Comparison of ENCODE assay signal across 36 cellular contexts in genomic region chr15:23424111-23424904, GRCh38. TPM values are rescaled to one million over a fixed set of nuclear protein-coding genes. Genes with fewer than 3 reads are reported as not detected.
"Had no signal": no experiment of that assay in that cellular context is flagged by ENCODE, and none has a peak within 500 bp of the region (broad histone marks: within the 10 kb centered on the region; RNA-seq: fewer than 3 reads in every experiment).

No MANE protein-coding gene starts in this region.

- FAIRE-seq: endometrium, pancreas had no signal

- H3K4me3 ChIP-seq: colonic mucosa, esophagus squamous epithelium, heart right ventricle, lung, pancreas, testis, tibial nerve, upper lobe of left lung, vagina had no signal

- DNase-seq: colonic mucosa; dermis blood vessel endothelial cell; effector memory CD4-positive, alpha-beta T cell; erythroblast; esophagus squamous epithelium; foreskin melanocyte; glutamatergic neuron; heart right ventricle; hippocampal formation; immature natural killer cell; islet precursor cell; natural killer cell; occipital lobe; pancreas; retina; stimulated activated CD4-positive, alpha-beta T cell treated with anti-CD3 and anti-CD28 coated beads, Interleukin-2, amount 100 ng/mL, for 24 hours; stimulated activated CD4-positive, alpha-beta T cell treated with anti-CD3 and anti-CD28 coated beads, Interleukin-4, amount 100 ng/mL, for 24 hours; stimulated activated naive CD8-positive, alpha-beta T cell treated with anti-CD3 and anti-CD28 coated beads, Interleukin-15, Interleukin-2, amounts not matched to agents 100 U/mL and 50 U/mL, for 24 hours; substantia nigra; testis; upper lobe of left lung had no signal

- H3K27me3 Mint-ChIP-seq: memory B cell had no signal

- H3K36me3 Mint-ChIP-seq: immature natural killer cell; memory B cell; natural killer cell; stimulated activated effector memory CD8-positive, alpha-beta T cell treated with anti-CD3 and anti-CD28 coated beads, Interleukin-12 subunit alpha, Interleukin-12 subunit beta, amount 100 ng/mL, for 72 hours had no signal

- H3K36me3 ChIP-seq: colonic mucosa, esophagus squamous epithelium, heart right ventricle, pancreas, tibial nerve, upper lobe of left lung, vagina had no signal

- H3K4me1 ChIP-seq: colonic mucosa, pancreas, testis, tibial nerve, upper lobe of left lung had no signal

- H3K9me3 Mint-ChIP-seq: immature natural killer cell; memory B cell; natural killer cell; stimulated activated effector memory CD8-positive, alpha-beta T cell treated with anti-CD3 and anti-CD28 coated beads, Interleukin-12 subunit alpha, Interleukin-12 subunit beta, amount 100 ng/mL, for 72 hours had no signal

- H3K9me3 ChIP-seq: colonic mucosa, esophagus squamous epithelium, heart right ventricle, pancreas, testis, tibial nerve, upper lobe of left lung, vagina had no signal

- H3K27me3 ChIP-seq: colonic mucosa, esophagus squamous epithelium, heart right ventricle, pancreas, testis, tibial nerve, upper lobe of left lung, vagina had no signal

- ATAC-seq: left lobe of liver; natural killer cell; pancreas; sciatic nerve; stimulated activated effector memory CD8-positive, alpha-beta T cell treated with anti-CD3 and anti-CD28 coated beads, Interleukin-12 subunit alpha, Interleukin-12 subunit beta, amount 100 ng/mL, for 72 hours; stimulated activated naive CD8-positive, alpha-beta T cell treated with anti-CD3 and anti-CD28 coated beads, Interleukin-15, Interleukin-2, amounts not matched to agents 100 U/mL and 50 U/mL, for 24 hours had no signal

- H3K27ac Mint-ChIP-seq: immature natural killer cell; memory B cell; natural killer cell; stimulated activated effector memory CD8-positive, alpha-beta T cell treated with anti-CD3 and anti-CD28 coated beads, Interleukin-12 subunit alpha, Interleukin-12 subunit beta, amount 100 ng/mL, for 72 hours had no signal

- H3K4me3 Mint-ChIP-seq: immature natural killer cell; memory B cell; natural killer cell; stimulated activated effector memory CD8-positive, alpha-beta T cell treated with anti-CD3 and anti-CD28 coated beads, Interleukin-12 subunit alpha, Interleukin-12 subunit beta, amount 100 ng/mL, for 72 hours had no signal

- H3K27ac ChIP-seq: colonic mucosa, esophagus squamous epithelium, pancreas, testis, tibial nerve, upper lobe of left lung, vagina had no signal

- H3K4me1 Mint-ChIP-seq: immature natural killer cell; memory B cell; natural killer cell; stimulated activated effector memory CD8-positive, alpha-beta T cell treated with anti-CD3 and anti-CD28 coated beads, Interleukin-12 subunit alpha, Interleukin-12 subunit beta, amount 100 ng/mL, for 72 hours had no signal

RNA-seq across cellular contexts. Expression of gene GOLGA6L2, which starts 22.7 kb away (rescaled TPM):
- total RNA-seq: chondrocyte, colonic mucosa, dermis blood vessel endothelial cell, esophagus squamous epithelium, left lobe of liver, liver, lung, mononuclear cell, natural killer cell, occipital lobe, pancreas, posterior vena cava, pulmonary artery endothelial cell, sciatic nerve, skeletal muscle tissue, tibial nerve, upper lobe of left lung, vagina had no signal
- polyA plus RNA-seq: heart right ventricle, immature natural killer cell, liver, lung, neural cell had no signal
